In genomic region chr22:43237280-43237679, GRCh38 we compare ENCODE assay signal across 19 cellular contexts. TPM values are rescaled to one million over a fixed set of nuclear protein-coding genes. Genes with fewer than 3 reads are reported as not detected.
DNase-seq lines count a peak whose midpoint lies in the region; ATAC-seq and TF ChIP-seq lines count a peak whose summit lies in the region.
"Had no signal": no experiment of that assay in that cellular context is flagged by ENCODE, and none has a peak within 500 bp of the region (broad histone marks: within the 10 kb centered on the region; RNA-seq: fewer than 3 reads in every experiment).

No MANE protein-coding gene starts in this region.

- H3K4me3 ChIP-seq in testis: no peak overlapping the region
- H3K4me3 ChIP-seq: A549, MG63, SK-N-MC had no signal

- no peaks in the 10 kb centered on the region for H3K4me1 Mint-ChIP-seq in HFFc6 (ENCODE audit: low read depth)

- H3K36me3 ChIP-seq in testis (ENCODE audit: low read depth, missing control alignments): no peaks in the 10 kb centered on the region
- H3K36me3 ChIP-seq: MG63 had no signal

- DNase-seq in G401 (ENCODE audit: low spot score) (peak; percentile 86), medulla oblongata (ENCODE audit: extremely low spot score) (peak; percentile 11), testis (peak; percentile 48), HUDEP-2 (lab: John Stamatoyannopoulos, UW; ENCODE audit: unreplicated experiment in 76 of 76) (no peak), HFFc6 (no peak)
- DNase-seq: DMS79, Kasumi-1, MG63, NCI-H1048, NCI-H1436, NCI-H2081, NCI-H2171 treated with DMSO at 0.1 percent for 48 hours, OCI-M1, Right ventricle myocardium superior had no signal

- WGBS in testis, 2 donors: 53 to 77% methylated on average over 8 to 9 of the region's 9 CpGs

- no peak for TF ChIP-seq CTCF in VCaP (conservative IDR thresholded peaks at IDR 0.05)
- TF ChIP-seq CTCF in testis (IDR thresholded peaks at IDR 0.05): no peak
- no peak for TF ChIP-seq CTCF in HFFc6 (IDR thresholded peaks at IDR 0.05)

- H3K27ac ChIP-seq in VCaP (peak overlapping the region; percentile 38), testis (peak overlapping the region in 1 of 2 donors; percentile 25)
- H3K27ac ChIP-seq: A549, C4-2B, SK-N-MC had no signal

- no peaks in the 10 kb centered on the region for H3K27me3 ChIP-seq in testis
- H3K27me3 ChIP-seq: MG63 had no signal

- ATAC-seq in HG02973 (IDR thresholded peaks at IDR 0.05; ENCODE audit: unreplicated experiment): no peak
- ATAC-seq: A549 had no signal

- H3K4me1 ChIP-seq in testis: peaks cover 44% of the 10 kb centered on the region
- H3K4me1 ChIP-seq: A549 had no signal

- H3K9me3 ChIP-seq in testis: no peaks in the 10 kb centered on the region
- H3K9me3 ChIP-seq: A549, MG63 had no signal

- H3K9me3 Mint-ChIP-seq in HFFc6: no peaks in the 10 kb centered on the region

- H3K4me3 Mint-ChIP-seq in HFFc6: no peak overlapping the region

- intact Hi-C loops in testis (cut with DNase I; ENCODE audit: low total_unique reads): loop anchor here (10.0 kb wide), 1 partner anchor 148 kb away; no protein-coding TSS in a partner anchor

- no peaks in the 10 kb centered on the region for H3K36me3 Mint-ChIP-seq in HFFc6 (ENCODE audit: low read depth)

- no peak overlapping the region for H3K27ac Mint-ChIP-seq in HFFc6

- H3K27me3 Mint-ChIP-seq in HFFc6 (ENCODE audit: insufficient read depth): peaks cover 46% of the 10 kb centered on the region

- no peak for TF ChIP-seq POLR2A in testis (IDR thresholded peaks at IDR 0.05)

- in situ Hi-C loops in G401 (cut with HindIII; ENCODE audit: low sequenced_read_pairs): no loop called here

RNA-seq across cellular contexts. Expression of gene TTLL12, which starts 50.3 kb away (rescaled TPM):
- total RNA-seq in G401 (2014; rRNA removed; shearing (Covaris generic)): 80.9 and 97.9 TPM in 2 replicates
- 100 to 1,000 TPM; 111 to 175 TPM for total RNA-seq in testis
- 62.0 TPM for polyA plus RNA-seq in testis (ENCODE audit: insufficient read depth, low read depth, low replicate concordance)
- 10 to 100 TPM; 33.9 to 42.4 (median 38.7) TPM for total RNA-seq in HFFc6 (2021; fragmentation: NEBNext Ultra II Directional; extraction: Animal tissue kit (Norgen Biotek cat#: 25700))

Comparison
In these comparisons a context has a peak if more than half of its experiments do, and no peak if none do; other contexts are left out.
1. DNase-seq: peak in G401 (single experiment), medulla oblongata (single experiment) and testis (single experiment); none in HUDEP-2 (0 of 76) and HFFc6 (single experiment).